Comparison of ENCODE assay signal across 8 cellular contexts in the genomic region with DNA sequence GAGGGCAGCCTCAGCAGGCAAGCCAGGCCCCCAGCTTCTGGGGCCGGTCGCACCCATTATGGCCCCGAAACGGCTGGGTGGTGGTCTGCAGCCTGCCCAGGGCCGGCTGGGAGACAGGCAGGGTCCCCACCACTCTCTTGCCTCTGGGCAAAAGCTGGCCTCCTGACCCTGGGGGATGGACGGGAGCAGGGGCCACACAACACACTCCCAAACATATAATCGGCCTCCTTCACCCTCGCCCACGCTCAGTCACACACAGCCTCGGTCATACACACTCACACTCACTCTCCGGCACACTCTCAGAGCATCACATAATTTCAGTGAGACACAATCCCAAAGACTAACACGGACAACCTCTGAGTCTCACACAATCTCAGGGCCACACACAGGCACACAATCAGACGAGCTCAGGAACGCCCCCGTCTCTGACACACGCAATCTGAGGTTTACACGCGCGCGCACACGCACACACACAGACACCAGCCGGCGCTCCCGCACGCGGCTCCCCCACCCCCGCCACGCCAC. TPM values are rescaled to one million over a fixed set of nuclear protein-coding genes. Genes with fewer than 3 reads are reported as not detected.
DNase-seq lines count a peak whose midpoint lies in the region; ATAC-seq and TF ChIP-seq lines count a peak whose summit lies in the region.

No MANE protein-coding gene starts in this region.

- in situ Hi-C loops in Panc1 (cut with HindIII; ENCODE audit: low pct_unique_long_range_greater_than_20kb, low sequenced_read_pairs): no loop called here

- no peaks in the 10 kb centered on the region for H3K27me3 ChIP-seq in Panc1 (ENCODE audit: control insufficient read depth, insufficient read depth, low read length)
- no peaks in the 10 kb centered on the region for H3K27me3 ChIP-seq in esophagus muscularis mucosa

- H3K9me3 ChIP-seq in Panc1 (ENCODE audit: control insufficient read depth, insufficient read depth, low read depth, low read length): no peaks in the 10 kb centered on the region
- H3K9me3 ChIP-seq in esophagus muscularis mucosa: no peaks in the 10 kb centered on the region

- no peak for TF ChIP-seq EP300 in esophagus muscularis mucosa (IDR thresholded peaks at IDR 0.05)

- CTCF ChIA-PET in Panc1 (lab: Charles Lee) (no interaction called here), HEK293T (lab: Yijun Ruan, JAX) (interaction anchor here (0.5 to 3.6 kb wide), 8 partner anchors 10 to 236 kb away, joined by 3 to 16 read pairs (median 5); no protein-coding TSS in a partner anchor)

- under 1% methylated on average over 19 of the region's 28 CpGs for WGBS in esophagus muscularis mucosa

- H3K4me3 ChIP-seq in Panc1 (ENCODE audit: low read depth in 2 of 2, low read length in 2 of 2) (peak overlapping the region; percentile 90 to 91), esophagus muscularis mucosa (peak overlapping the region; percentile 76 to 98 (median 83)), retinal pigment epithelial cell (ENCODE audit: low read length) (peak overlapping the region; percentile 83)

- BruUV-seq in Panc1 (replicated peaks; lab: Mats Ljungman, UMichigan): no TSS peak

- POLR2A ChIA-PET in Panc1 (lab: Charles Lee): interaction anchor here (0.6 kb wide), 1 partner anchor 91 kb away, joined by 3 read pairs; no protein-coding TSS in a partner anchor
- POLR2A ChIA-PET in HEK293T (lab: Yijun Ruan, JAX): interaction anchor here (0.7 to 3.6 kb wide), 25 partner anchors 9 to 245 kb away, joined by 3 to 35 read pairs (median 5); a partner anchor contains a TSS

- H3K36me3 ChIP-seq in Panc1 (ENCODE audit: control insufficient read depth, insufficient read depth, low read length) (no peaks in the 10 kb centered on the region; the same call in 1 of the 2 replicates), esophagus muscularis mucosa (no peaks in the 10 kb centered on the region)

- intact Hi-C loops in Panc1 (cut with micrococcal nuclease; ENCODE audit: unreplicated experiment): no loop called here
- intact Hi-C loops in esophagus muscularis mucosa (cut with DNase I): loop anchor here (5.0 kb wide), 1 partner anchor 99 kb away; no protein-coding TSS in a partner anchor

- peak; percentile 18 for TF ChIP-seq POLR2A in GM19193 (IDR thresholded peaks at IDR 0.05; ENCODE audit: extremely low read depth, insufficient read depth, insufficient read length)
- TF ChIP-seq POLR2A in esophagus muscularis mucosa (IDR thresholded peaks at IDR 0.05; ENCODE audit: low read depth): no peak

- DNase-seq in Panc1 (ENCODE audit: low read depth, low spot score): no peak
- no peak for DNase-seq in esophagus muscularis mucosa (ENCODE audit: extremely low spot score)
- DNase-seq in retinal pigment epithelial cell (ENCODE audit: low read depth): no peak
- DNase-seq in HEK293T (ENCODE audit: extremely low spot score): no peak
- DNase-seq in activated CD4-positive, alpha-beta T cell treated with anti-CD3 and anti-CD28 coated beads, Interleukin-2, amount 50 U/mL, for 48 hours: no peak

- TF ChIP-seq CTCF in Panc1 (IDR thresholded peaks at IDR 0.05) (no peak), esophagus muscularis mucosa (IDR thresholded peaks at IDR 0.05) (peak in 1 of 3 experiments; percentile 9), retinal pigment epithelial cell (conservative IDR thresholded peaks at IDR 0.05; ENCODE audit: low read depth, low read length) (no peak)

- H3K27ac ChIP-seq in Panc1 (ENCODE audit: low read length) (peak overlapping the region; percentile 74), esophagus muscularis mucosa (replicated peaks in 1 of 4) (peak overlapping the region; percentile 81 to 92 (median 88))

- ATAC-seq in Panc1 (peak; percentile 3), HG03095 (IDR thresholded peaks at IDR 0.05; ENCODE audit: unreplicated experiment) (no peak), HG03354 (IDR thresholded peaks at IDR 0.05; ENCODE audit: poor library complexity, severe bottlenecking, unreplicated experiment) (no peak)

- H3K4me1 ChIP-seq in Panc1 (ENCODE audit: control insufficient read depth, insufficient read depth, low read length) (peaks cover 6% of the 10 kb centered on the region; the same call in 1 of the 2 replicates), esophagus muscularis mucosa (peaks cover 20 to 32% (median 23%) of the 10 kb centered on the region in 4 donors)

TF ChIP-seq in HEK293T, 16 proteins besides CTCF, POLR2A, EP300 and RAD21:
- TF ChIP-seq ELF4 (IDR thresholded peaks at IDR 0.05) (no peak), FOXK2 (IDR thresholded peaks at IDR 0.05) (no peak), SP1 (IDR thresholded peaks at IDR 0.05) (no peak), L3MBTL2 (conservative IDR thresholded peaks at IDR 0.05) (no peak), BHLHE40 (IDR thresholded peaks at IDR 0.05; ENCODE audit: borderline replicate concordance) (no peak), FOXA1 (IDR thresholded peaks at IDR 0.05) (no peak), SUZ12 (IDR thresholded peaks at IDR 0.05) (no peak), LEF1 (IDR thresholded peaks at IDR 0.05; ENCODE audit: borderline replicate concordance) (no peak), CTBP1 (IDR thresholded peaks at IDR 0.05; ENCODE audit: borderline replicate concordance) (no peak), ZNF384 (IDR thresholded peaks at IDR 0.05) (no peak), HDGF (IDR thresholded peaks at IDR 0.05; ENCODE audit: borderline replicate concordance) (no peak), TARDBP (IDR thresholded peaks at IDR 0.05) (no peak), NFRKB (IDR thresholded peaks at IDR 0.05) (no peak), ARNT (IDR thresholded peaks at IDR 0.05) (no peak), FOXM1 (IDR thresholded peaks at IDR 0.05; ENCODE audit: borderline replicate concordance) (no peak)
- TF ChIP-seq, protein P1, sequence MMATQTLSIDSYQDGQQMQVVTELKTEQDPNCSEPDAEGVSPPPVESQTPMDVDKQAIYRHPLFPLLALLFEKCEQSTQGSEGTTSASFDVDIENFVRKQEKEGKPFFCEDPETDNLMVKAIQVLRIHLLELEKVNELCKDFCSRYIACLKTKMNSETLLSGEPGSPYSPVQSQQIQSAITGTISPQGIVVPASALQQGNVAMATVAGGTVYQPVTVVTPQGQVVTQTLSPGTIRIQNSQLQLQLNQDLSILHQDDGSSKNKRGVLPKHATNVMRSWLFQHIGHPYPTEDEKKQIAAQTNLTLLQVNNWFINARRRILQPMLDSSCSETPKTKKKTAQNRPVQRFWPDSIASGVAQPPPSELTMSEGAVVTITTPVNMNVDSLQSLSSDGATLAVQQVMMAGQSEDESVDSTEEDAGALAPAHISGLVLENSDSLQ (IDR thresholded peaks at IDR 0.05): no peak

RNA-seq across cellular contexts. Expression of a gene that starts 0.6 kb away (rescaled TPM):
- total RNA-seq in Panc1 (2021; ENCODE audit: unreplicated experiment): 27.0 TPM
- 45.1 TPM for polyA plus RNA-seq in Panc1 (2012; ENCODE audit: insufficient read length)
- total RNA-seq in esophagus muscularis mucosa: 10 to 100 TPM; 17.7 to 24.8 (median 20.6) TPM
